Comparison of ENCODE assay signal across 27 cellular contexts in the genomic region with DNA sequence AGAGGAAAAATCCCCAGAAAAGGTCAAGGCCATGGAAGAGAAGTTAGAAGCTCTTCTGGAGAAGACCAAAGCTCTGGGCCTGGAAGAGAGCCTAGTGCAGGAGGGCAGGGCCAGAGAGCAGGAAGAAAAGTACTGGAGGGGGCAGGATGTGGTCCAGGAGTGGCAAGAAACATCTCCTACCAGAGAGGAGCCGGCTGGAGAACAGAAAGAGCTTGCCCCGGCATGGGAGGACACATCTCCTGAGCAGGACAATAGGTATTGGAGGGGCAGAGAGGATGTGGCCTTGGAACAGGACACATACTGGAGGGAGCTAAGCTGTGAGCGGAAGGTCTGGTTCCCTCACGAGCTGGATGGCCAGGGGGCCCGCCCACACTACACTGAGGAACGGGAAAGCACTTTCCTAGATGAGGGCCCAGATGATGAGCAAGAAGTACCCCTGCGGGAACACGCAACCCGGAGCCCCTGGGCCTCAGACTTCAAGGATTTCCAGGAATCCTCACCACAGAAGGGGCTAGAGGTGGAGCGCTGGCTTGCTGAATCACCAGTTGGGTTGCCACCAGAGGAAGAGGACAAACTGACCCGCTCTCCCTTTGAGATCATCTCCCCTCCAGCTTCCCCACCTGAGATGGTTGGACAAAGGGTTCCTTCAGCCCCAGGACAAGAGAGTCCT.
"Had no signal": no experiment of that assay in that cellular context is flagged by ENCODE, and none has a peak within 500 bp of the region (broad histone marks: within the 10 kb centered on the region; RNA-seq: fewer than 3 reads in every experiment).

No MANE protein-coding gene starts in this region.

- H3K9me3 Mint-ChIP-seq: activated CD4-positive, alpha-beta memory T cell treated with anti-CD3 and anti-CD28 coated beads, Interleukin-2, amount 10 ng/mL, durations not matched to agents 7 days and 5 days; activated naive CD8-positive, alpha-beta T cell treated with anti-CD3 and anti-CD28 coated beads for 36 hours; dendritic cell treated with granulocyte-macrophage colony-stimulating factor and Interleukin-4, amounts not matched to agents 40 ng/mL and 50 ng/mL, for 4 days; endodermal cell; natural killer cell; stimulated activated naive B cell treated with anti-CD40 and anti-IgM and Interleukin-4, amounts not matched to agents 10 μg/mL and 1 μg/mL and 100 μg/mL, for 72 hours had no signal

- ATAC-seq: activated CD4-positive, CD25-positive, alpha-beta regulatory T cell treated with anti-CD3 and anti-CD28 coated beads, Interleukin-2, amount 50 U/mL, for 24 hours; esophagus mucosa; heart right ventricle; left lung; lower lobe of right lung; natural killer cell; stimulated activated naive B cell treated with anti-CD40 and anti-IgM and Interleukin-4, amounts not matched to agents 10 μg/mL and 1 μg/mL and 100 μg/mL, for 72 hours; T-helper 17 cell; upper lobe of right lung had no signal

- H3K27ac Mint-ChIP-seq: activated CD4-positive, alpha-beta memory T cell treated with anti-CD3 and anti-CD28 coated beads, Interleukin-2, amount 10 ng/mL, durations not matched to agents 7 days and 5 days; activated naive CD8-positive, alpha-beta T cell treated with anti-CD3 and anti-CD28 coated beads for 36 hours; dendritic cell treated with granulocyte-macrophage colony-stimulating factor and Interleukin-4, amounts not matched to agents 40 ng/mL and 50 ng/mL, for 4 days; endodermal cell; natural killer cell; stimulated activated naive B cell treated with anti-CD40 and anti-IgM and Interleukin-4, amounts not matched to agents 10 μg/mL and 1 μg/mL and 100 μg/mL, for 72 hours had no signal

- H3K36me3 Mint-ChIP-seq: activated naive CD8-positive, alpha-beta T cell treated with anti-CD3 and anti-CD28 coated beads for 36 hours; natural killer cell; stimulated activated naive B cell treated with anti-CD40 and anti-IgM and Interleukin-4, amounts not matched to agents 10 μg/mL and 1 μg/mL and 100 μg/mL, for 72 hours had no signal

- DNase-seq: activated CD4-positive, alpha-beta memory T cell treated with anti-CD3 and anti-CD28 coated beads, Interleukin-2, amount 10 ng/mL, durations not matched to agents 7 days and 5 days; activated CD4-positive, alpha-beta T cell treated with anti-CD3 and anti-CD28 coated beads for 48 hours; activated naive CD4-positive, alpha-beta T cell; activated naive CD8-positive, alpha-beta T cell treated with anti-CD3 and anti-CD28 coated beads for 36 hours; amniotic stem cell; caudate nucleus; endodermal cell; foreskin fibroblast; heart right ventricle; kidney glomerular epithelial cell; left lung; lower lobe of right lung; mesenchymal stem cell; natural killer cell; sigmoid colon; stimulated activated CD4-positive, alpha-beta T cell treated with anti-CD3 and anti-CD28 coated beads, Interleukin-1b, Interleukin-23, amount 100 ng/mL, for 48 hours; stimulated activated CD4-positive, alpha-beta T cell treated with anti-CD3 and anti-CD28 coated beads, Interleukin-4, amount 100 ng/mL, for 4 hours; stimulated activated naive B cell treated with anti-CD40 and anti-IgM and Interleukin-4, amounts not matched to agents 10 μg/mL and 1 μg/mL and 100 μg/mL, for 72 hours; stomach; T-helper 17 cell; T1000; tibial artery; upper lobe of right lung; WERI-Rb-1 had no signal

- H3K27me3 Mint-ChIP-seq: activated CD4-positive, alpha-beta memory T cell treated with anti-CD3 and anti-CD28 coated beads, Interleukin-2, amount 10 ng/mL, durations not matched to agents 7 days and 5 days; activated naive CD8-positive, alpha-beta T cell treated with anti-CD3 and anti-CD28 coated beads for 36 hours; stimulated activated naive B cell treated with anti-CD40 and anti-IgM and Interleukin-4, amounts not matched to agents 10 μg/mL and 1 μg/mL and 100 μg/mL, for 72 hours; T-helper 17 cell had no signal

- H3K4me3 Mint-ChIP-seq: activated CD4-positive, alpha-beta memory T cell treated with anti-CD3 and anti-CD28 coated beads, Interleukin-2, amount 10 ng/mL, durations not matched to agents 7 days and 5 days; activated naive CD8-positive, alpha-beta T cell treated with anti-CD3 and anti-CD28 coated beads for 36 hours; dendritic cell treated with granulocyte-macrophage colony-stimulating factor and Interleukin-4, amounts not matched to agents 40 ng/mL and 50 ng/mL, for 4 days; endodermal cell; natural killer cell; stimulated activated naive B cell treated with anti-CD40 and anti-IgM and Interleukin-4, amounts not matched to agents 10 μg/mL and 1 μg/mL and 100 μg/mL, for 72 hours; T-helper 17 cell had no signal

- H3K4me1 Mint-ChIP-seq: natural killer cell had no signal
